ENCODE assay signal across 26 cellular contexts in genomic region chr7:146670532-146670931, GRCh38.
"Had no signal": no experiment of that assay in that cellular context is flagged by ENCODE, and none has a peak within 500 bp of the region (broad histone marks: within the 10 kb centered on the region; RNA-seq: fewer than 3 reads in every experiment).

No MANE protein-coding gene starts in this region.

- H3K79me2 ChIP-seq: parathyroid adenoma had no signal

- H3K4me3 Mint-ChIP-seq: mesothelial cell of epicardium; naive B cell; natural killer cell treated with Interleukin-12 subunit alpha and Interleukin-12 subunit beta and Interleukin-15 and Interleukin-18, amount 100 ng/mL, for 72 hours; neural crest cell; stimulated activated naive B cell treated with anti-CD40 and anti-IgM and Interleukin-4, amounts not matched to agents 10 μg/mL and 1 μg/mL and 100 μg/mL, for 72 hours; stimulated activated naive CD8-positive, alpha-beta T cell treated with anti-CD3 and anti-CD28 coated beads, Interleukin-15, Interleukin-2, amounts not matched to agents 100 ng/mL and 50 ng/mL, for 24 hours had no signal

- H3K9me3 ChIP-seq: right lobe of liver, upper lobe of left lung had no signal

- H3K4me3 ChIP-seq: esophagus muscularis mucosa, gastroesophageal sphincter, heart right ventricle, lower lobe of right lung, mucosa of descending colon, right lobe of liver, thoracic aorta, tibial nerve, upper lobe of left lung had no signal

- H3K27ac Mint-ChIP-seq: mesothelial cell of epicardium; naive B cell; natural killer cell treated with Interleukin-12 subunit alpha and Interleukin-12 subunit beta and Interleukin-15 and Interleukin-18, amount 100 ng/mL, for 72 hours; progenitor cell of endocrine pancreas; stimulated activated naive B cell treated with anti-CD40 and anti-IgM and Interleukin-4, amounts not matched to agents 10 μg/mL and 1 μg/mL and 100 μg/mL, for 72 hours; stimulated activated naive CD8-positive, alpha-beta T cell treated with anti-CD3 and anti-CD28 coated beads, Interleukin-15, Interleukin-2, amounts not matched to agents 100 ng/mL and 50 ng/mL, for 24 hours had no signal

- H3K27me3 Mint-ChIP-seq: naive B cell; natural killer cell treated with Interleukin-12 subunit alpha and Interleukin-12 subunit beta and Interleukin-15 and Interleukin-18, amount 100 ng/mL, for 72 hours; progenitor cell of endocrine pancreas; stimulated activated naive B cell treated with anti-CD40 and anti-IgM and Interleukin-4, amounts not matched to agents 10 μg/mL and 1 μg/mL and 100 μg/mL, for 72 hours; stimulated activated naive CD8-positive, alpha-beta T cell treated with anti-CD3 and anti-CD28 coated beads, Interleukin-15, Interleukin-2, amounts not matched to agents 100 ng/mL and 50 ng/mL, for 24 hours had no signal

- H3K27me3 ChIP-seq: esophagus muscularis mucosa, foreskin keratinocyte, gastroesophageal sphincter, heart right ventricle, right lobe of liver, tibial nerve, upper lobe of left lung had no signal

- H3K4me1 ChIP-seq: esophagus muscularis mucosa, foreskin keratinocyte, gastroesophageal sphincter, heart right ventricle, lower lobe of right lung, parathyroid adenoma, right lobe of liver, tibial nerve, upper lobe of left lung had no signal

- H2AFZ ChIP-seq: parathyroid adenoma had no signal

- H3K9ac ChIP-seq: parathyroid adenoma had no signal

- H3K4me1 Mint-ChIP-seq: mesothelial cell of epicardium; naive B cell; neural crest cell; stimulated activated naive B cell treated with anti-CD40 and anti-IgM and Interleukin-4, amounts not matched to agents 10 μg/mL and 1 μg/mL and 100 μg/mL, for 72 hours had no signal

- H3K27ac ChIP-seq: epithelial cell of prostate, esophagus muscularis mucosa, foreskin keratinocyte, gastroesophageal sphincter, heart right ventricle, lower lobe of right lung, parathyroid adenoma, right lobe of liver, thoracic aorta, tibial nerve, upper lobe of left lung had no signal

- H3K36me3 ChIP-seq: esophagus muscularis mucosa, gastroesophageal sphincter, heart right ventricle, lower lobe of right lung, right lobe of liver, thoracic aorta, tibial nerve, upper lobe of left lung had no signal

- DNase-seq: cortex of kidney; foreskin keratinocyte; glutamatergic neuron; heart right ventricle; hypothalamus; left ventricle myocardium superior; lower lobe of right lung; mucosa of descending colon; naive B cell; right lobe of liver; small intestine; stimulated activated CD4-positive, alpha-beta T cell treated with anti-CD3 and anti-CD28 coated beads, Interleukin-15, amount 100 ng/mL, for 24 hours; stimulated activated CD4-positive, alpha-beta T cell treated with anti-CD3 and anti-CD28 coated beads, Interleukin-2, amount 100 ng/mL, for 48 hours; stimulated activated naive B cell treated with anti-CD40 and anti-IgM and Interleukin-4, amounts not matched to agents 10 μg/mL and 1 μg/mL and 100 μg/mL, for 72 hours; upper lobe of left lung had no signal

- H3K36me3 Mint-ChIP-seq: naive B cell; stimulated activated naive B cell treated with anti-CD40 and anti-IgM and Interleukin-4, amounts not matched to agents 10 μg/mL and 1 μg/mL and 100 μg/mL, for 72 hours had no signal
